12 cellular contexts compared by ENCODE assay signal in genomic region chr6:23003671-23004598, GRCh38.
DNase-seq lines count a peak whose midpoint lies in the region; ATAC-seq and TF ChIP-seq lines count a peak whose summit lies in the region.
"Had no signal": no experiment of that assay in that cellular context is flagged by ENCODE, and none has a peak within 500 bp of the region (broad histone marks: within the 10 kb centered on the region; RNA-seq: fewer than 3 reads in every experiment).

No MANE protein-coding gene starts in this region.

- H3K4me1 Mint-ChIP-seq in brain, result peaks cover 27% of the 10 kb centered on the region
- H3K4me1 Mint-ChIP-seq: activated naive CD8-positive, alpha-beta T cell treated with anti-CD3 and anti-CD28 coated beads for 36 hours had no signal

- POLR2A ChIA-PET in HEK293 (lab: Yijun Ruan, JAX), result no interaction called here

- H3K9me3 Mint-ChIP-seq in brain, result peaks cover 6 to 36% (median 12%) of the 10 kb centered on the region in 5 experiments

- H3K27ac ChIP-seq in HEK293 (ENCODE audit: extremely low read depth, low read depth, low read length) (no peak overlapping the region), right cardiac atrium (ENCODE audit: low read length) (no peak overlapping the region), thoracic aorta (peak overlapping the region; percentile 17 to 41)
- H3K27ac ChIP-seq: esophagus muscularis mucosa had no signal

- H3K27ac Mint-ChIP-seq in brain, result peak overlapping the region; percentile 55 to 84 (median 67)
- H3K27ac Mint-ChIP-seq: activated CD8-positive, alpha-beta T cell treated with anti-CD3 and anti-CD28 coated beads for 36 hours; activated naive CD8-positive, alpha-beta T cell treated with anti-CD3 and anti-CD28 coated beads for 36 hours; mesothelial cell of epicardium had no signal

- CTCF ChIA-PET in HEK293 (lab: Yijun Ruan, JAX), result interaction anchor here (0.6 kb wide), 1 partner anchor 97 kb away, joined by 3 read pairs; no protein-coding TSS in a partner anchor

- TF ChIP-seq CTCF in HEK293 (tag by site-specific recombination; IDR thresholded peaks at IDR 0.05) (no peak), brain (conservative IDR thresholded peaks at IDR 0.05) (no peak), thoracic aorta (IDR thresholded peaks at IDR 0.05) (no peak)

- H3K4me1 ChIP-seq in HEK293 (ENCODE audit: control insufficient read depth, insufficient read depth, low read length) (no peaks in the 10 kb centered on the region), right cardiac atrium (ENCODE audit: control insufficient read depth, insufficient read depth, low read length) (peaks cover 1% of the 10 kb centered on the region), thoracic aorta (ENCODE audit: control insufficient read depth in 1 of 2, low read depth in 2 of 2) (peaks cover 5 to 9% of the 10 kb centered on the region in 2 donors)
- H3K4me1 ChIP-seq: esophagus muscularis mucosa had no signal

- peak overlapping the region; percentile 10 to 42 (median 31) for H3K4me3 Mint-ChIP-seq in brain
- H3K4me3 Mint-ChIP-seq: activated CD8-positive, alpha-beta T cell treated with anti-CD3 and anti-CD28 coated beads for 36 hours; activated naive CD8-positive, alpha-beta T cell treated with anti-CD3 and anti-CD28 coated beads for 36 hours; mesothelial cell of epicardium had no signal

- peaks cover 3% of the 10 kb centered on the region for H3K27me3 Mint-ChIP-seq in brain
- H3K27me3 Mint-ChIP-seq: activated CD8-positive, alpha-beta T cell treated with anti-CD3 and anti-CD28 coated beads for 36 hours; activated naive CD8-positive, alpha-beta T cell treated with anti-CD3 and anti-CD28 coated beads for 36 hours had no signal

- H3K4me3 ChIP-seq in HEK293 (ENCODE audit: low read depth, low read length) (no peak overlapping the region), right cardiac atrium (ENCODE audit: low read length) (no peak overlapping the region), thoracic aorta (peak overlapping the region; percentile 51)
- H3K4me3 ChIP-seq: esophagus muscularis mucosa had no signal

- H3K27me3 ChIP-seq in right cardiac atrium (ENCODE audit: control insufficient read depth, insufficient read depth) (no peaks in the 10 kb centered on the region), thoracic aorta (replicated peaks; ENCODE audit: insufficient read depth) (no peaks in the 10 kb centered on the region)
- H3K27me3 ChIP-seq: esophagus muscularis mucosa had no signal

- H3K36me3 Mint-ChIP-seq in brain, result peaks cover 5% of the 10 kb centered on the region
- H3K36me3 Mint-ChIP-seq: activated naive CD8-positive, alpha-beta T cell treated with anti-CD3 and anti-CD28 coated beads for 36 hours had no signal

- DNase-seq in right cardiac atrium (peak in 2 of 3 donors; percentile 16 to 28), thoracic aorta (ENCODE audit: low spot score) (peak; percentile 9), HuH-7 (ENCODE audit: low spot score) (no peak)
- no peak for DNase-seq in stimulated activated naive CD4-positive, alpha-beta T cell (lab: John Stamatoyannopoulos, UW)
- DNase-seq: activated CD8-positive, alpha-beta T cell treated with anti-CD3 and anti-CD28 coated beads for 36 hours; activated naive CD8-positive, alpha-beta T cell treated with anti-CD3 and anti-CD28 coated beads for 36 hours had no signal

- peak; percentile 61 to 65 for ATAC-seq in right cardiac atrium
- peak; percentile 55 for ATAC-seq in thoracic aorta (ENCODE audit: insufficient number of reproducible peaks, low FRiP score, low read depth)
- no peak for ATAC-seq in HG03432 (IDR thresholded peaks at IDR 0.05; ENCODE audit: unreplicated experiment)
- ATAC-seq in GM18870 (IDR thresholded peaks at IDR 0.05; ENCODE audit: unreplicated experiment), result no peak
- ATAC-seq: activated CD8-positive, alpha-beta T cell treated with anti-CD3 and anti-CD28 coated beads for 36 hours had no signal

- H3K9me3 ChIP-seq in HEK293 (ENCODE audit: control insufficient read depth, insufficient read depth, low read depth, low read length) (no peaks in the 10 kb centered on the region), right cardiac atrium (ENCODE audit: control insufficient read depth, low read length) (no peaks in the 10 kb centered on the region), thoracic aorta (no peaks in the 10 kb centered on the region)
- H3K9me3 ChIP-seq: esophagus muscularis mucosa had no signal

- H3K36me3 ChIP-seq in HEK293 (ENCODE audit: control insufficient read depth in 2 of 2, insufficient read depth in 1 of 2, low read length in 2 of 2) (no peaks in the 10 kb centered on the region), thoracic aorta (no peaks in the 10 kb centered on the region)
- H3K36me3 ChIP-seq: esophagus muscularis mucosa had no signal

- intact Hi-C loops in right cardiac atrium (cut with DNase I), result no loop called here

- 53% methylated on average over 17 of the region's 17 CpGs for WGBS in right cardiac atrium

TF ChIP-seq in HEK293, 187 proteins besides CTCF, POLR2A, EP300 and RAD21:
- TF ChIP-seq FEZF1 (tag by site-specific recombination; IDR thresholded peaks at IDR 0.05) (peak; percentile 67), ZFP37 (tag by site-specific recombination; IDR thresholded peaks at IDR 0.05) (no peak), ZNF561 (tag by site-specific recombination; IDR thresholded peaks at IDR 0.05; ENCODE audit: borderline replicate concordance) (peak; percentile 56; the same call in 1 of the 2 replicates)

Comparison
In these comparisons a context has a peak if more than half of its experiments do, and no peak if none do; other contexts are left out.
1. H3K27ac ChIP-seq: peak in thoracic aorta (2 of 2); none in HEK293 (single experiment) and right cardiac atrium (single experiment).
2. ATAC-seq: peak in right cardiac atrium (2 of 2) and thoracic aorta (single experiment); none in HG03432 (single experiment) and GM18870 (single experiment).
3. DNase-seq: peak in right cardiac atrium (2 of 3) and thoracic aorta (single experiment); none in stimulated activated naive CD4-positive, alpha-beta T cell (0 of 6) and HuH-7 (single experiment).